Comparison of ENCODE assay signal across 1 cellular context in the genomic region with DNA sequence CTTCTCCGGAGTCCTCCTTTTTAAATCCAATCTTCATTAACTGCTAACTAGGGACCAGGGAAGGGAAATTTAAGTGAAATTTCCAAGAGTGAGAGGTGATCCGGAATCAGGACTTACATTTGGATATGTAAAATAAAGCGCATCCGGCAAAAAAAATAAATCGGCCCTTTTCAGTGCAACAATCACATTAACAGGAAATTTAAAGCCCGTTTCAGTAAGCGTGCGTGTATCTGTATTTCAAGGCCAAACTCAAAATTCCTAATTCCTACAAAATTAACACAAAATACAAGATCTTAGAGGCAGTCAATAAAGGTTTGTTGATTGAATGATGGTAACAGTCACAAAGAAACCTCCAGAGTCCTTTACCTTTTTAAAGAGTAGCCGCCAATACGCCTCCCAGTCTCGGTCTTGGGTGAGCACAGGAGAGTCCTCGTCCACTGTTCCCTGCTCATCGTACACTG.
TF ChIP-seq lines count a peak whose summit lies in the region.

No MANE protein-coding gene starts in this region.

TF ChIP-seq in K562, 482 proteins besides CTCF, POLR2A, EP300 and RAD21 (continued from another document and continues in another):
- TF ChIP-seq, protein P1, sequence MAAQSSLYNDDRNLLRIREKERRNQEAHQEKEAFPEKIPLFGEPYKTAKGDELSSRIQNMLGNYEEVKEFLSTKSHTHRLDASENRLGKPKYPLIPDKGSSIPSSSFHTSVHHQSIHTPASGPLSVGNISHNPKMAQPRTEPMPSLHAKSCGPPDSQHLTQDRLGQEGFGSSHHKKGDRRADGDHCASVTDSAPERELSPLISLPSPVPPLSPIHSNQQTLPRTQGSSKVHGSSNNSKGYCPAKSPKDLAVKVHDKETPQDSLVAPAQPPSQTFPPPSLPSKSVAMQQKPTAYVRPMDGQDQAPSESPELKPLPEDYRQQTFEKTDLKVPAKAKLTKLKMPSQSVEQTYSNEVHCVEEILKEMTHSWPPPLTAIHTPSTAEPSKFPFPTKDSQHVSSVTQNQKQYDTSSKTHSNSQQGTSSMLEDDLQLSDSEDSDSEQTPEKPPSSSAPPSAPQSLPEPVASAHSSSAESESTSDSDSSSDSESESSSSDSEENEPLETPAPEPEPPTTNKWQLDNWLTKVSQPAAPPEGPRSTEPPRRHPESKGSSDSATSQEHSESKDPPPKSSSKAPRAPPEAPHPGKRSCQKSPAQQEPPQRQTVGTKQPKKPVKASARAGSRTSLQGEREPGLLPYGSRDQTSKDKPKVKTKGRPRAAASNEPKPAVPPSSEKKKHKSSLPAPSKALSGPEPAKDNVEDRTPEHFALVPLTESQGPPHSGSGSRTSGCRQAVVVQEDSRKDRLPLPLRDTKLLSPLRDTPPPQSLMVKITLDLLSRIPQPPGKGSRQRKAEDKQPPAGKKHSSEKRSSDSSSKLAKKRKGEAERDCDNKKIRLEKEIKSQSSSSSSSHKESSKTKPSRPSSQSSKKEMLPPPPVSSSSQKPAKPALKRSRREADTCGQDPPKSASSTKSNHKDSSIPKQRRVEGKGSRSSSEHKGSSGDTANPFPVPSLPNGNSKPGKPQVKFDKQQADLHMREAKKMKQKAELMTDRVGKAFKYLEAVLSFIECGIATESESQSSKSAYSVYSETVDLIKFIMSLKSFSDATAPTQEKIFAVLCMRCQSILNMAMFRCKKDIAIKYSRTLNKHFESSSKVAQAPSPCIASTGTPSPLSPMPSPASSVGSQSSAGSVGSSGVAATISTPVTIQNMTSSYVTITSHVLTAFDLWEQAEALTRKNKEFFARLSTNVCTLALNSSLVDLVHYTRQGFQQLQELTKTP (IDR thresholded peaks at IDR 0.05; ENCODE audit: low read depth in 1 of 2, partially characterized antibody in 2 of 2) = peak in 1 of 2 experiments; percentile 62
- TF ChIP-seq C11orf30 (IDR thresholded peaks at IDR 0.05; ENCODE audit: low read depth) (no peak), RBM14 (IDR thresholded peaks at IDR 0.05; ENCODE audit: borderline replicate concordance, insufficient read depth, low read depth, low read length) (no peak), CEBPG (CRISPR knock-in tag; IDR thresholded peaks at IDR 0.05) (no peak), CEBPG (tag; conservative IDR thresholded peaks at IDR 0.05 in 1 of 2, IDR thresholded peaks at IDR 0.05 in 1 of 2) (no peak), ZFP36 (IDR thresholded peaks at IDR 0.05; ENCODE audit: low read depth, low read length, partially characterized antibody) (no peak), ELF2 (CRISPR knock-in tag; IDR thresholded peaks at IDR 0.05) (0 out of 2 replicates have a peak, but pooled peaks have one; percentile 8), ZC3H4 (CRISPR knock-in tag; IDR thresholded peaks at IDR 0.05; ENCODE audit: borderline replicate concordance) (no peak), ETV1 (tag; conservative IDR thresholded peaks at IDR 0.05; ENCODE audit: low read depth) (no peak), RFX7 (CRISPR knock-in tag; IDR thresholded peaks at IDR 0.05) (0 out of 2 replicates have a peak, but pooled peaks have one; percentile 20), ZNF124 (CRISPR knock-in tag; IDR thresholded peaks at IDR 0.05) (no peak), ZBTB8A (IDR thresholded peaks at IDR 0.05; ENCODE audit: partially characterized antibody) (no peak), CBX3 (IDR thresholded peaks at IDR 0.05; ENCODE audit: borderline replicate concordance in 1 of 2, low read length in 2 of 2) (no peak), POLR3A (IDR thresholded peaks at IDR 0.05; ENCODE audit: borderline replicate concordance, extremely low read depth, insufficient read depth, insufficient read length) (no peak), NELFE (IDR thresholded peaks at IDR 0.05; ENCODE audit: insufficient read depth, insufficient read length) (no peak), ZNF274 (IDR thresholded peaks at IDR 0.05; ENCODE audit: borderline replicate concordance, low read depth, low read length) (no peak), ZNF146 (CRISPR knock-in tag; IDR thresholded peaks at IDR 0.05; ENCODE audit: unreplicated experiment) (no peak), ZBED1 (IDR thresholded peaks at IDR 0.05) (no peak), FOXK2 (conservative IDR thresholded peaks at IDR 0.05 in 1 of 2, IDR thresholded peaks at IDR 0.05 in 1 of 2; ENCODE audit: low read depth in 2 of 2) (no peak), ZNF695 (CRISPR knock-in tag; IDR thresholded peaks at IDR 0.05) (no peak), SAFB (IDR thresholded peaks at IDR 0.05; ENCODE audit: borderline replicate concordance, low read depth, low read length) (no peak), RBM39 (optimal IDR thresholded peaks at IDR 0.05; ENCODE audit: low read depth, low read length) (no peak), DACH1 (IDR thresholded peaks at IDR 0.05; ENCODE audit: partially characterized antibody) (no peak), MECOM (CRISPR knock-in tag; IDR thresholded peaks at IDR 0.05) (0 out of 2 replicates have a peak, but pooled peaks have one; percentile 28), HIVEP1 (CRISPR knock-in tag; IDR thresholded peaks at IDR 0.05) (no peak), STAT5B (CRISPR knock-in tag; IDR thresholded peaks at IDR 0.05) (no peak)
- TF ChIP-seq, protein P2, sequence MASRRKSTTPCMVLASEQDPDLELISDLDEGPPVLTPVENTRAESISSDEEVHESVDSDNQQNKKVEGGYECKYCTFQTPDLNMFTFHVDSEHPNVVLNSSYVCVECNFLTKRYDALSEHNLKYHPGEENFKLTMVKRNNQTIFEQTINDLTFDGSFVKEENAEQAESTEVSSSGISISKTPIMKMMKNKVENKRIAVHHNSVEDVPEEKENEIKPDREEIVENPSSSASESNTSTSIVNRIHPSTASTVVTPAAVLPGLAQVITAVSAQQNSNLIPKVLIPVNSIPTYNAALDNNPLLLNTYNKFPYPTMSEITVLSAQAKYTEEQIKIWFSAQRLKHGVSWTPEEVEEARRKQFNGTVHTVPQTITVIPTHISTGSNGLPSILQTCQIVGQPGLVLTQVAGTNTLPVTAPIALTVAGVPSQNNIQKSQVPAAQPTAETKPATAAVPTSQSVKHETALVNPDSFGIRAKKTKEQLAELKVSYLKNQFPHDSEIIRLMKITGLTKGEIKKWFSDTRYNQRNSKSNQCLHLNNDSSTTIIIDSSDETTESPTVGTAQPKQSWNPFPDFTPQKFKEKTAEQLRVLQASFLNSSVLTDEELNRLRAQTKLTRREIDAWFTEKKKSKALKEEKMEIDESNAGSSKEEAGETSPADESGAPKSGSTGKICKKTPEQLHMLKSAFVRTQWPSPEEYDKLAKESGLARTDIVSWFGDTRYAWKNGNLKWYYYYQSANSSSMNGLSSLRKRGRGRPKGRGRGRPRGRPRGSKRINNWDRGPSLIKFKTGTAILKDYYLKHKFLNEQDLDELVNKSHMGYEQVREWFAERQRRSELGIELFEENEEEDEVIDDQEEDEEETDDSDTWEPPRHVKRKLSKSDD (conservative IDR thresholded peaks at IDR 0.05; ENCODE audit: low read length) = no peak
- TF ChIP-seq, protein P3, sequence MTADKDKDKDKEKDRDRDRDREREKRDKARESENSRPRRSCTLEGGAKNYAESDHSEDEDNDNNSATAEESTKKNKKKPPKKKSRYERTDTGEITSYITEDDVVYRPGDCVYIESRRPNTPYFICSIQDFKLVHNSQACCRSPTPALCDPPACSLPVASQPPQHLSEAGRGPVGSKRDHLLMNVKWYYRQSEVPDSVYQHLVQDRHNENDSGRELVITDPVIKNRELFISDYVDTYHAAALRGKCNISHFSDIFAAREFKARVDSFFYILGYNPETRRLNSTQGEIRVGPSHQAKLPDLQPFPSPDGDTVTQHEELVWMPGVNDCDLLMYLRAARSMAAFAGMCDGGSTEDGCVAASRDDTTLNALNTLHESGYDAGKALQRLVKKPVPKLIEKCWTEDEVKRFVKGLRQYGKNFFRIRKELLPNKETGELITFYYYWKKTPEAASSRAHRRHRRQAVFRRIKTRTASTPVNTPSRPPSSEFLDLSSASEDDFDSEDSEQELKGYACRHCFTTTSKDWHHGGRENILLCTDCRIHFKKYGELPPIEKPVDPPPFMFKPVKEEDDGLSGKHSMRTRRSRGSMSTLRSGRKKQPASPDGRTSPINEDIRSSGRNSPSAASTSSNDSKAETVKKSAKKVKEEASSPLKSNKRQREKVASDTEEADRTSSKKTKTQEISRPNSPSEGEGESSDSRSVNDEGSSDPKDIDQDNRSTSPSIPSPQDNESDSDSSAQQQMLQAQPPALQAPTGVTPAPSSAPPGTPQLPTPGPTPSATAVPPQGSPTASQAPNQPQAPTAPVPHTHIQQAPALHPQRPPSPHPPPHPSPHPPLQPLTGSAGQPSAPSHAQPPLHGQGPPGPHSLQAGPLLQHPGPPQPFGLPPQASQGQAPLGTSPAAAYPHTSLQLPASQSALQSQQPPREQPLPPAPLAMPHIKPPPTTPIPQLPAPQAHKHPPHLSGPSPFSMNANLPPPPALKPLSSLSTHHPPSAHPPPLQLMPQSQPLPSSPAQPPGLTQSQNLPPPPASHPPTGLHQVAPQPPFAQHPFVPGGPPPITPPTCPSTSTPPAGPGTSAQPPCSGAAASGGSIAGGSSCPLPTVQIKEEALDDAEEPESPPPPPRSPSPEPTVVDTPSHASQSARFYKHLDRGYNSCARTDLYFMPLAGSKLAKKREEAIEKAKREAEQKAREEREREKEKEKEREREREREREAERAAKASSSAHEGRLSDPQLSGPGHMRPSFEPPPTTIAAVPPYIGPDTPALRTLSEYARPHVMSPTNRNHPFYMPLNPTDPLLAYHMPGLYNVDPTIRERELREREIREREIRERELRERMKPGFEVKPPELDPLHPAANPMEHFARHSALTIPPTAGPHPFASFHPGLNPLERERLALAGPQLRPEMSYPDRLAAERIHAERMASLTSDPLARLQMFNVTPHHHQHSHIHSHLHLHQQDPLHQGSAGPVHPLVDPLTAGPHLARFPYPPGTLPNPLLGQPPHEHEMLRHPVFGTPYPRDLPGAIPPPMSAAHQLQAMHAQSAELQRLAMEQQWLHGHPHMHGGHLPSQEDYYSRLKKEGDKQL (CRISPR knock-in tag; IDR thresholded peaks at IDR 0.05; ENCODE audit: borderline replicate concordance) = no peak
- TF ChIP-seq, protein P4, sequence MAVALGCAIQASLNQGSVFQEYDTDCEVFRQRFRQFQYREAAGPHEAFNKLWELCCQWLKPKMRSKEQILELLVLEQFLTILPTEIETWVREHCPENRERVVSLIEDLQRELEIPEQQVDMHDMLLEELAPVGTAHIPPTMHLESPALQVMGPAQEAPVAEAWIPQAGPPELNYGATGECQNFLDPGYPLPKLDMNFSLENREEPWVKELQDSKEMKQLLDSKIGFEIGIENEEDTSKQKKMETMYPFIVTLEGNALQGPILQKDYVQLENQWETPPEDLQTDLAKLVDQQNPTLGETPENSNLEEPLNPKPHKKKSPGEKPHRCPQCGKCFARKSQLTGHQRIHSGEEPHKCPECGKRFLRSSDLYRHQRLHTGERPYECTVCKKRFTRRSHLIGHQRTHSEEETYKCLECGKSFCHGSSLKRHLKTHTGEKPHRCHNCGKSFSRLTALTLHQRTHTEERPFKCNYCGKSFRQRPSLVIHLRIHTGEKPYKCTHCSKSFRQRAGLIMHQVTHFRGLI (CRISPR knock-in tag; IDR thresholded peaks at IDR 0.05) = no peak
- TF ChIP-seq, protein P5, sequence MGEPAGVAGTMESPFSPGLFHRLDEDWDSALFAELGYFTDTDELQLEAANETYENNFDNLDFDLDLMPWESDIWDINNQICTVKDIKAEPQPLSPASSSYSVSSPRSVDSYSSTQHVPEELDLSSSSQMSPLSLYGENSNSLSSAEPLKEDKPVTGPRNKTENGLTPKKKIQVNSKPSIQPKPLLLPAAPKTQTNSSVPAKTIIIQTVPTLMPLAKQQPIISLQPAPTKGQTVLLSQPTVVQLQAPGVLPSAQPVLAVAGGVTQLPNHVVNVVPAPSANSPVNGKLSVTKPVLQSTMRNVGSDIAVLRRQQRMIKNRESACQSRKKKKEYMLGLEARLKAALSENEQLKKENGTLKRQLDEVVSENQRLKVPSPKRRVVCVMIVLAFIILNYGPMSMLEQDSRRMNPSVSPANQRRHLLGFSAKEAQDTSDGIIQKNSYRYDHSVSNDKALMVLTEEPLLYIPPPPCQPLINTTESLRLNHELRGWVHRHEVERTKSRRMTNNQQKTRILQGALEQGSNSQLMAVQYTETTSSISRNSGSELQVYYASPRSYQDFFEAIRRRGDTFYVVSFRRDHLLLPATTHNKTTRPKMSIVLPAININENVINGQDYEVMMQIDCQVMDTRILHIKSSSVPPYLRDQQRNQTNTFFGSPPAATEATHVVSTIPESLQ (CRISPR knock-in tag; IDR thresholded peaks at IDR 0.05) = no peak
- TF ChIP-seq, protein P6, sequence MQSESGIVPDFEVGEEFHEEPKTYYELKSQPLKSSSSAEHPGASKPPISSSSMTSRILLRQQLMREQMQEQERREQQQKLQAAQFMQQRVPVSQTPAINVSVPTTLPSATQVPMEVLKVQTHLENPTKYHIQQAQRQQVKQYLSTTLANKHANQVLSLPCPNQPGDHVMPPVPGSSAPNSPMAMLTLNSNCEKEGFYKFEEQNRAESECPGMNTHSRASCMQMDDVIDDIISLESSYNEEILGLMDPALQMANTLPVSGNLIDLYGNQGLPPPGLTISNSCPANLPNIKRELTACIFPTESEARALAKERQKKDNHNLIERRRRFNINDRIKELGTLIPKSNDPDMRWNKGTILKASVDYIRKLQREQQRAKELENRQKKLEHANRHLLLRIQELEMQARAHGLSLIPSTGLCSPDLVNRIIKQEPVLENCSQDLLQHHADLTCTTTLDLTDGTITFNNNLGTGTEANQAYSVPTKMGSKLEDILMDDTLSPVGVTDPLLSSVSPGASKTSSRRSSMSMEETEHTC (IDR thresholded peaks at IDR 0.05) = no peak
- TF ChIP-seq, protein P7, sequence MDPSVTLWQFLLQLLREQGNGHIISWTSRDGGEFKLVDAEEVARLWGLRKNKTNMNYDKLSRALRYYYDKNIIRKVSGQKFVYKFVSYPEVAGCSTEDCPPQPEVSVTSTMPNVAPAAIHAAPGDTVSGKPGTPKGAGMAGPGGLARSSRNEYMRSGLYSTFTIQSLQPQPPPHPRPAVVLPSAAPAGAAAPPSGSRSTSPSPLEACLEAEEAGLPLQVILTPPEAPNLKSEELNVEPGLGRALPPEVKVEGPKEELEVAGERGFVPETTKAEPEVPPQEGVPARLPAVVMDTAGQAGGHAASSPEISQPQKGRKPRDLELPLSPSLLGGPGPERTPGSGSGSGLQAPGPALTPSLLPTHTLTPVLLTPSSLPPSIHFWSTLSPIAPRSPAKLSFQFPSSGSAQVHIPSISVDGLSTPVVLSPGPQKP (CRISPR knock-in tag; IDR thresholded peaks at IDR 0.05) = no peak
- TF ChIP-seq, protein P8, sequence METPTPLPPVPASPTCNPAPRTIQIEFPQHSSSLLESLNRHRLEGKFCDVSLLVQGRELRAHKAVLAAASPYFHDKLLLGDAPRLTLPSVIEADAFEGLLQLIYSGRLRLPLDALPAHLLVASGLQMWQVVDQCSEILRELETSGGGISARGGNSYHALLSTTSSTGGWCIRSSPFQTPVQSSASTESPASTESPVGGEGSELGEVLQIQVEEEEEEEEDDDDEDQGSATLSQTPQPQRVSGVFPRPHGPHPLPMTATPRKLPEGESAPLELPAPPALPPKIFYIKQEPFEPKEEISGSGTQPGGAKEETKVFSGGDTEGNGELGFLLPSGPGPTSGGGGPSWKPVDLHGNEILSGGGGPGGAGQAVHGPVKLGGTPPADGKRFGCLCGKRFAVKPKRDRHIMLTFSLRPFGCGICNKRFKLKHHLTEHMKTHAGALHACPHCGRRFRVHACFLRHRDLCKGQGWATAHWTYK (CRISPR knock-in tag; IDR thresholded peaks at IDR 0.05) = no peak
- TF ChIP-seq, protein P9, sequence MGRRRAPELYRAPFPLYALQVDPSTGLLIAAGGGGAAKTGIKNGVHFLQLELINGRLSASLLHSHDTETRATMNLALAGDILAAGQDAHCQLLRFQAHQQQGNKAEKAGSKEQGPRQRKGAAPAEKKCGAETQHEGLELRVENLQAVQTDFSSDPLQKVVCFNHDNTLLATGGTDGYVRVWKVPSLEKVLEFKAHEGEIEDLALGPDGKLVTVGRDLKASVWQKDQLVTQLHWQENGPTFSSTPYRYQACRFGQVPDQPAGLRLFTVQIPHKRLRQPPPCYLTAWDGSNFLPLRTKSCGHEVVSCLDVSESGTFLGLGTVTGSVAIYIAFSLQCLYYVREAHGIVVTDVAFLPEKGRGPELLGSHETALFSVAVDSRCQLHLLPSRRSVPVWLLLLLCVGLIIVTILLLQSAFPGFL (CRISPR knock-in tag; IDR thresholded peaks at IDR 0.05) = no peak
